14 cellular contexts compared by ENCODE assay signal in the genomic region with DNA sequence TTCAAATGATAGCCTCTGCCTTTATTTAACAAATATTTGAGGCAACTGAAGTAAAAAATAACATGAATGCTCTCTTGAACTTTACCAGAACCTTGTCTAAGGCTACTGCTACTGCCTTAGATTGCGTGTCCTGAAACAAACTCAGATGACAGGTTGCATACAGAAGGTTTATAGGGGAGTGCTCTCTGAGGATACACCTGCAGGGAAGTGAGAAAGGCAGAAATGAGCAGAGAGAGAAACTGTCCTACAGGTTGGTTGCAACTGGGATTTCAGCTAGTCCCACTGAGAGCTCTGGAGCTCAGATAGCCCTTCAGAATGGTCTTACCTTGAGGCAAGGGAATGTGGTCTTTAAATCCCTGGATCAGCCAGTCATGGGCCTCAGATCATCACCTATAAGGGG.
DNase-seq lines count a peak whose midpoint lies in the region; ATAC-seq and TF ChIP-seq lines count a peak whose summit lies in the region.
"Had no signal": no experiment of that assay in that cellular context is flagged by ENCODE, and none has a peak within 500 bp of the region (broad histone marks: within the 10 kb centered on the region; RNA-seq: fewer than 3 reads in every experiment).

No MANE protein-coding gene starts in this region.

- no peak for TF ChIP-seq CTCF in lower lobe of right lung (IDR thresholded peaks at IDR 0.05)

- H3K4me3 Mint-ChIP-seq in activated CD4-positive, alpha-beta T cell treated with anti-CD3 and anti-CD28 coated beads, Interleukin-2, amount 10 ng/mL, durations not matched to agents 24 days and 14 days, result no peak overlapping the region

- intact Hi-C loops in activated CD4-positive, alpha-beta T cell treated with anti-CD3 and anti-CD28 coated beads, Interleukin-2, amount 10 ng/mL, durations not matched to agents 24 days and 14 days (cut with micrococcal nuclease), result no loop called here
- intact Hi-C loops in lower lobe of right lung (cut with DNase I), result no loop called here

- no peaks in the 10 kb centered on the region for H3K9me3 Mint-ChIP-seq in activated CD4-positive, alpha-beta T cell treated with anti-CD3 and anti-CD28 coated beads, Interleukin-2, amount 10 ng/mL, durations not matched to agents 24 days and 14 days

- peak; percentile 97 for ATAC-seq in GM18505 (IDR thresholded peaks at IDR 0.05; ENCODE audit: unreplicated experiment)
- ATAC-seq in GM19467 (IDR thresholded peaks at IDR 0.05; ENCODE audit: unreplicated experiment), result peak; percentile 81
- ATAC-seq in HG02870 (IDR thresholded peaks at IDR 0.05; ENCODE audit: unreplicated experiment), result peak; percentile 94
- peak; percentile 92 for ATAC-seq in HG03520 (IDR thresholded peaks at IDR 0.05; ENCODE audit: unreplicated experiment)
- ATAC-seq in lower lobe of right lung, result no peak
- ATAC-seq: gastroesophageal sphincter, HCT116, left cardiac atrium had no signal

- H3K27me3 Mint-ChIP-seq in activated CD4-positive, alpha-beta T cell treated with anti-CD3 and anti-CD28 coated beads, Interleukin-2, amount 10 ng/mL, durations not matched to agents 24 days and 14 days, result no peaks in the 10 kb centered on the region

- TF ChIP-seq POLR2A in GM18505 (IDR thresholded peaks at IDR 0.05; ENCODE audit: borderline replicate concordance, extremely low read depth, insufficient read depth, insufficient read length), result no peak

- H3K4me3 ChIP-seq in lower lobe of right lung, result no peak overlapping the region
- H3K4me3 ChIP-seq: gastroesophageal sphincter, PC-9 had no signal

- H3K4me1 ChIP-seq in lower lobe of right lung, result no peaks in the 10 kb centered on the region
- H3K4me1 ChIP-seq: gastroesophageal sphincter had no signal

- no peaks in the 10 kb centered on the region for H3K9me3 ChIP-seq in lower lobe of right lung
- H3K9me3 ChIP-seq: gastroesophageal sphincter had no signal

- H3K36me3 Mint-ChIP-seq in activated CD4-positive, alpha-beta T cell treated with anti-CD3 and anti-CD28 coated beads, Interleukin-2, amount 10 ng/mL, durations not matched to agents 24 days and 14 days (ENCODE audit: low read depth), result no peaks in the 10 kb centered on the region

- H3K4me1 Mint-ChIP-seq in activated CD4-positive, alpha-beta T cell treated with anti-CD3 and anti-CD28 coated beads, Interleukin-2, amount 10 ng/mL, durations not matched to agents 24 days and 14 days, result no peaks in the 10 kb centered on the region

- no peak for DNase-seq in activated CD4-positive, alpha-beta T cell treated with anti-CD3 and anti-CD28 coated beads, Interleukin-2, amount 10 ng/mL, durations not matched to agents 24 days and 14 days
- no peak for DNase-seq in lower lobe of right lung
- DNase-seq in activated CD4-positive, alpha-beta T cell treated with anti-CD3 and anti-CD28 coated beads for 1 hour, result no peak
- DNase-seq in activated naive CD4-positive, alpha-beta T cell treated with anti-CD3 and anti-CD28 coated beads, Interleukin-2, amount 50 U/mL, for 16 hours, result no peak
- DNase-seq: amygdala; effector CD4-positive, alpha-beta T cell; left cardiac atrium; PC-9 had no signal

- no peak overlapping the region for H3K27ac ChIP-seq in lower lobe of right lung
- H3K27ac ChIP-seq: gastroesophageal sphincter, PC-9 had no signal

- H3K27me3 ChIP-seq in lower lobe of right lung (ENCODE audit: low read depth), result no peaks in the 10 kb centered on the region
- H3K27me3 ChIP-seq: gastroesophageal sphincter had no signal

- H3K27ac Mint-ChIP-seq in activated CD4-positive, alpha-beta T cell treated with anti-CD3 and anti-CD28 coated beads, Interleukin-2, amount 10 ng/mL, durations not matched to agents 24 days and 14 days, result no peak overlapping the region

- H3K36me3 ChIP-seq in lower lobe of right lung, result no peaks in the 10 kb centered on the region
- H3K36me3 ChIP-seq: gastroesophageal sphincter had no signal

Comparison
In these comparisons a context has a peak if more than half of its experiments do, and no peak if none do; other contexts are left out.
1. ATAC-seq: peak in GM18505 (single experiment), GM19467 (single experiment), HG02870 (single experiment) and HG03520 (single experiment); none in lower lobe of right lung (0 of 2).